ENCODE assay signal across 30 cellular contexts in the genomic region with DNA sequence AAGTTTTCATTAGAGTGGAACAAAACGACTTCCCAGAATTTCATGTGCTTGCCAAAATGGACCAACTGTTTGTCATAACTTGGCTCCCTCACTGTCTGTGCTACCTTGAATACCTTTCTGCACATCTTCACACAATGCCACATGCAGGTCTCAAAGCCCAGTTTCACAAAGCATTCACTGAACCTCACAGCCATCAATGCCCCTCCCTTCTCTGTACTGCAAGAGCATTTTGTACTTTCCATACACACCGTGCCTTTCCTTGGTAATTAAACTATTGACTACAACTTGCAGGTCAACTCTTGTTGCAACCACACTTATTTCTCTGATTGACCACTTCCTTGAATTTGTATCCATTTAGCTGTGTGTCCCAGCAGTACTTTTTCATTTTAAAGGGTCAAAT. TPM values are rescaled to one million over a fixed set of nuclear protein-coding genes. Genes with fewer than 3 reads are reported as not detected.
"Had no signal": no experiment of that assay in that cellular context is flagged by ENCODE, and none has a peak within 500 bp of the region (broad histone marks: within the 10 kb centered on the region; RNA-seq: fewer than 3 reads in every experiment).

No MANE protein-coding gene starts in this region.

- H3K36me3 ChIP-seq: brain microvascular endothelial cell, colonic mucosa had no signal

- H3K27me3 ChIP-seq: brain microvascular endothelial cell, colonic mucosa, SJCRH30 had no signal

- DNase-seq: activated CD4-positive, alpha-beta T cell treated with anti-CD3 and anti-CD28 coated beads, Interleukin-2, amount 10 ng/mL, durations not matched to agents 24 days and 14 days; activated CD4-positive, alpha-beta T cell treated with anti-CD3 and anti-CD28 coated beads, Interleukin-2, amount 50 U/mL, for 4 hours; activated CD8-positive, alpha-beta T cell treated with anti-CD3 and anti-CD28 coated beads for 36 hours; activated effector memory CD4-positive, alpha-beta T cell treated with anti-CD3 and anti-CD28 coated beads, Interleukin-2, amount 50 U/mL, for 16 hours; activated naive CD4-positive, alpha-beta T cell; activated naive CD4-positive, alpha-beta T cell treated with anti-CD3 and anti-CD28 coated beads, Interleukin-2, amount 50 U/mL, for 16 hours; activated naive CD8-positive, alpha-beta T cell treated with anti-CD3 and anti-CD28 coated beads for 36 hours; activated T-cell treated with anti-CD3 and anti-CD28 coated beads, Interleukin-2, amount 50 U/mL, for 1 hour; activated T-cell treated with anti-CD3 and anti-CD28 coated beads, Interleukin-2, amount 50 U/mL, for 72 hours; amniotic stem cell; aorta; brain microvascular endothelial cell; colonic mucosa; NCI-H1048; NCI-H1105 treated with DMSO at 0.1 percent for 48 hours; NCI-H1436; NCI-H1694; NCI-H1930; NCI-H2081 treated with DMSO at 0.1 percent for 48 hours; NCI-H2171; NCI-H524 treated with DMSO at 0.1 percent for 48 hours; NK-92 treated with Interleukin-12 subunit alpha and Interleukin-12 subunit beta, amount 100 ng/mL, for 24 hours; PC-3; SHP77; SJCRH30; SK-N-SH had no signal

- H3K4me2 ChIP-seq: SK-N-SH had no signal

- H3K4me3 ChIP-seq: colonic mucosa, SJCRH30 had no signal

- H3K9ac ChIP-seq: SK-N-SH had no signal

- H3K4me1 ChIP-seq: colonic mucosa had no signal

- H3K27ac ChIP-seq: brain microvascular endothelial cell, colonic mucosa, SJCRH30 had no signal

- H3K9me3 ChIP-seq: colonic mucosa, SJCRH30, SK-N-SH had no signal

- FAIRE-seq: TTC549 had no signal

- ATAC-seq: activated CD8-positive, alpha-beta T cell treated with anti-CD3 and anti-CD28 coated beads for 36 hours; activated T-cell treated with anti-CD3 and anti-CD28 coated beads, Interleukin-2, amount 50 U/mL, for 72 hours; activated T-helper 17 cell treated with anti-CD3 and anti-CD28 coated beads, Interleukin-2, amount 50 U/mL, for 72 hours; PC-3 had no signal

RNA-seq across cellular contexts. Expression of gene PAX3, which starts 50.5 kb away (rescaled TPM):
- total RNA-seq: activated CD4-positive, alpha-beta T cell treated with anti-CD3 and anti-CD28 coated beads, Interleukin-2, amount 10 ng/mL, durations not matched to agents 24 days and 14 days; activated CD8-positive, alpha-beta memory T cell treated with anti-CD3 and anti-CD28 coated beads for 36 hours; activated CD8-positive, alpha-beta T cell treated with anti-CD3 and anti-CD28 coated beads for 36 hours; activated naive CD8-positive, alpha-beta T cell treated with anti-CD3 and anti-CD28 coated beads for 36 hours; activated T-cell treated with anti-CD3 and anti-CD28 coated beads, Interleukin-2, amount 50 U/mL, for 72 hours; activated T-helper 17 cell treated with anti-CD3 and anti-CD28 coated beads, Interleukin-2, amount 50 U/mL, for 72 hours; MCF 10A; PC-3 had no signal
- polyA plus RNA-seq: aorta, SK-N-SH had no signal
